ENCODE assay signal across 14 cellular contexts in genomic region chr6:167543602-167544506, GRCh38.
DNase-seq lines count a peak whose midpoint lies in the region; ATAC-seq, FAIRE-seq and TF ChIP-seq lines count a peak whose summit lies in the region.
"Had no signal": no experiment of that assay in that cellular context is flagged by ENCODE, and none has a peak within 500 bp of the region (broad histone marks: within the 10 kb centered on the region; RNA-seq: fewer than 3 reads in every experiment).

No MANE protein-coding gene starts in this region.

- TF ChIP-seq EP300 in suprapubic skin (IDR thresholded peaks at IDR 0.05): no peak

- peak overlapping the region in 1 of 2 donors; percentile 71 for H3K27ac ChIP-seq in lung (ENCODE audit: low read depth in 1 of 2, low read length in 1 of 2)
- H3K27ac ChIP-seq in suprapubic skin: peak overlapping the region; percentile 44
- H3K27ac ChIP-seq in WERI-Rb-1: no peak overlapping the region

- ATAC-seq in lung (ENCODE audit: insufficient read depth, low FRiP score) (peak; percentile 50), HG02610 (IDR thresholded peaks at IDR 0.05; ENCODE audit: unreplicated experiment) (no peak)
- ATAC-seq: K562, left lobe of liver had no signal

- H3K36me3 ChIP-seq in lung (ENCODE audit: control insufficient read depth in 2 of 2, insufficient read depth in 2 of 2, low read length in 2 of 2): no peaks in the 10 kb centered on the region
- H3K36me3 ChIP-seq in suprapubic skin: no peaks in the 10 kb centered on the region
- H3K36me3 ChIP-seq in WERI-Rb-1: no peaks in the 10 kb centered on the region

- no peak overlapping the region for H3K4me3 ChIP-seq in lung
- no peak overlapping the region for H3K4me3 ChIP-seq in suprapubic skin
- H3K4me3 ChIP-seq in WERI-Rb-1 (ENCODE audit: low read depth, low read length): no peak overlapping the region
- H3K4me3 ChIP-seq: K562 had no signal

- H3K9me3 ChIP-seq in lung (ENCODE audit: control insufficient read depth in 2 of 2, insufficient read depth in 1 of 2, low read length in 1 of 2) (peaks cover 0 to 3% of the 10 kb centered on the region in 2 donors), suprapubic skin (no peaks in the 10 kb centered on the region), WERI-Rb-1 (ENCODE audit: severe bottlenecking) (peaks cover 5% of the 10 kb centered on the region)

- FAIRE-seq in GM12892 (lab: Jason Lieb, UNC): no peak
- FAIRE-seq: K562 had no signal

- TF ChIP-seq CTCF in lung (IDR thresholded peaks at IDR 0.05; ENCODE audit: control extremely low read depth, extremely low read depth) (no peak), suprapubic skin (IDR thresholded peaks at IDR 0.05) (no peak), WERI-Rb-1 (IDR thresholded peaks at IDR 0.05; ENCODE audit: low read depth, low read length) (no peak)

- DNase-seq in NCI-H2171 treated with DMSO at 0.1 percent for 48 hours (lab: John Stamatoyannopoulos, UW) (peak; percentile 65), fibroblast of gingiva (ENCODE audit: low read depth) (peak; percentile 26), lung (ENCODE audit: low spot score) (no peak), suprapubic skin (ENCODE audit: low spot score in 2 of 2) (peak in 1 of 2 donors; percentile 82), WERI-Rb-1 (no peak), GM12892 (ENCODE audit: insufficient read length) (no peak)
- no peak for DNase-seq in stimulated activated naive CD4-positive, alpha-beta T cell (lab: John Stamatoyannopoulos, UW)
- DNase-seq: activated CD8-positive, alpha-beta memory T cell treated with anti-CD3 and anti-CD28 coated beads, Interleukin-2, amount 50 U/mL, for 4 hours; activated naive CD8-positive, alpha-beta T cell treated with anti-CD3 and anti-CD28 coated beads for 36 hours; NCI-H146; NCI-H774 had no signal

- WGBS in lung, 2 donors: 52 to 64% methylated on average over 16 of the region's 16 CpGs
- 40% methylated on average over 16 of the region's 16 CpGs for WGBS in suprapubic skin

- H3K4me1 ChIP-seq in lung (ENCODE audit: control insufficient read depth in 2 of 2, insufficient read depth in 2 of 2, low read length in 2 of 2) (peaks cover 0 to 8% of the 10 kb centered on the region in 2 donors), suprapubic skin (peaks cover 6% of the 10 kb centered on the region)

- no peaks in the 10 kb centered on the region for H3K27me3 ChIP-seq in lung (ENCODE audit: control insufficient read depth, insufficient read depth)
- H3K27me3 ChIP-seq in suprapubic skin: no peaks in the 10 kb centered on the region
- no peaks in the 10 kb centered on the region for H3K27me3 ChIP-seq in WERI-Rb-1 (ENCODE audit: insufficient read depth, low read depth, severe bottlenecking)

- TF ChIP-seq POLR2A in suprapubic skin (IDR thresholded peaks at IDR 0.05) (no peak), GM12892 (IDR thresholded peaks at IDR 0.05; ENCODE audit: low read depth, low read length) (no peak)

Comparison
In these comparisons a context has a peak if more than half of its experiments do, and no peak if none do; other contexts are left out.
1. DNase-seq: peak in NCI-H2171 treated with DMSO at 0.1 percent for 48 hours (single experiment) and fibroblast of gingiva (single experiment); none in lung (single experiment), stimulated activated naive CD4-positive, alpha-beta T cell (0 of 6), WERI-Rb-1 (single experiment) and GM12892 (single experiment).